2 cellular contexts compared by ENCODE assay signal in genomic region chr18:75065251-75066000, GRCh38.
TF ChIP-seq lines count a peak whose summit lies in the region.

No MANE protein-coding gene starts in this region.

TF ChIP-seq in IMR-90, 13 proteins besides CTCF, POLR2A, EP300 and RAD21:
- TF ChIP-seq FOS (IDR thresholded peaks at IDR 0.05; ENCODE audit: low read depth, low read length) = no peak
- TF ChIP-seq MAFK (IDR thresholded peaks at IDR 0.05; ENCODE audit: low read depth, low read length) = no peak
- TF ChIP-seq RFX5 (IDR thresholded peaks at IDR 0.05; ENCODE audit: low read depth, low read length) = no peak
- TF ChIP-seq CEBPB (IDR thresholded peaks at IDR 0.05; ENCODE audit: low read depth, low read length) = no peak
- TF ChIP-seq BHLHE40 (IDR thresholded peaks at IDR 0.05; ENCODE audit: low read depth, low read length) = no peak
- no peak for TF ChIP-seq RCOR1 (IDR thresholded peaks at IDR 0.05; ENCODE audit: insufficient replicate concordance, low read length)
- TF ChIP-seq ELK1 (IDR thresholded peaks at IDR 0.05; ENCODE audit: borderline replicate concordance, low read depth, low read length) = no peak
- TF ChIP-seq SMC3 (IDR thresholded peaks at IDR 0.05; ENCODE audit: low read depth, low read length) = no peak
- no peak for TF ChIP-seq CHD1 (IDR thresholded peaks at IDR 0.05; ENCODE audit: low read depth, low read length)

TF ChIP-seq in H1, 55 proteins besides CTCF, POLR2A, EP300 and RAD21:
- TF ChIP-seq EGR1 (IDR thresholded peaks at IDR 0.05; ENCODE audit: borderline replicate concordance, low read depth, low read length) (peak; percentile 31; the same call in 1 of the 2 replicates), FOSL1 (IDR thresholded peaks at IDR 0.05; ENCODE audit: insufficient read depth, low read depth, low read length) (no peak)
